ENCODE assay signal across 22 cellular contexts in genomic region chr18:35244671-35245070, GRCh38. TPM values are rescaled to one million over a fixed set of nuclear protein-coding genes. Genes with fewer than 3 reads are reported as not detected.
DNase-seq lines count a peak whose midpoint lies in the region; ATAC-seq lines count a peak whose summit lies in the region.
"Had no signal": no experiment of that assay in that cellular context is flagged by ENCODE, and none has a peak within 500 bp of the region (broad histone marks: within the 10 kb centered on the region; RNA-seq: fewer than 3 reads in every experiment).

No MANE protein-coding gene starts in this region.

- no peaks in the 10 kb centered on the region for H3K27me3 ChIP-seq in CD4-positive, CD25-positive, alpha-beta regulatory T cell (ENCODE audit: control insufficient read depth, insufficient read depth, low read length)
- H3K27me3 ChIP-seq: BLaER1 treated with 17β-estradiol and CSF1 and Interleukin-3, amounts not matched to agents 10 nM and 100 nM had no signal

- H3K27ac ChIP-seq in CD4-positive, CD25-positive, alpha-beta regulatory T cell (ENCODE audit: insufficient read depth, low read length, poor library complexity, severe bottlenecking) = no peak overlapping the region
- H3K27ac ChIP-seq: BLaER1 treated with 17β-estradiol and CSF1 and Interleukin-3, amounts not matched to agents 10 nM and 100 nM; SK-N-MC had no signal

- H3K4me3 ChIP-seq in CD4-positive, CD25-positive, alpha-beta regulatory T cell (ENCODE audit: low read depth, low read length) = no peak overlapping the region
- no peak overlapping the region for H3K4me3 ChIP-seq in Jurkat, Clone E6-1 (ENCODE audit: low read length)
- H3K4me3 ChIP-seq: SK-N-MC had no signal

- peak overlapping the region; percentile 14 for H3K27ac Mint-ChIP-seq in activated T-cell treated with anti-CD3 and anti-CD28 coated beads, Interleukin-2, amount 50 U/mL, for 72 hours
- peak overlapping the region in 2 of 3 donors; percentile 22 to 26 for H3K27ac Mint-ChIP-seq in CD4-positive, CD25-positive, alpha-beta regulatory T cell
- peak overlapping the region in 4 of 6 donors; percentile 11 to 85 (median 48) for H3K27ac Mint-ChIP-seq in naive B cell

- peaks cover 45 to 64% of the 10 kb centered on the region in 2 donors for H3K36me3 Mint-ChIP-seq in activated T-cell treated with anti-CD3 and anti-CD28 coated beads, Interleukin-2, amount 50 U/mL, for 72 hours (ENCODE audit: insufficient read depth in 2 of 2)
- peaks cover 59% of the 10 kb centered on the region for H3K36me3 Mint-ChIP-seq in CD4-positive, CD25-positive, alpha-beta regulatory T cell
- H3K36me3 Mint-ChIP-seq in naive B cell = peaks cover 43 to 57% of the 10 kb centered on the region in 2 donors

- no peaks in the 10 kb centered on the region for H3K27me3 Mint-ChIP-seq in activated T-cell treated with anti-CD3 and anti-CD28 coated beads, Interleukin-2, amount 50 U/mL, for 72 hours (ENCODE audit: low read depth)
- H3K27me3 Mint-ChIP-seq in CD4-positive, CD25-positive, alpha-beta regulatory T cell = no peaks in the 10 kb centered on the region
- H3K27me3 Mint-ChIP-seq in naive B cell = no peaks in the 10 kb centered on the region

- H3K4me1 ChIP-seq in CD4-positive, CD25-positive, alpha-beta regulatory T cell (ENCODE audit: control insufficient read depth, insufficient read depth, low read length, poor library complexity, severe bottlenecking) = peaks cover 13% of the 10 kb centered on the region

- ATAC-seq in activated T-cell treated with anti-CD3 and anti-CD28 coated beads, Interleukin-2, amount 50 U/mL, for 72 hours (replicated peaks in 1 of 2) = no peak
- no peak for ATAC-seq in CD4-positive, CD25-positive, alpha-beta regulatory T cell (ENCODE audit: low read depth in 2 of 2)
- ATAC-seq in naive B cell (ENCODE audit: low read depth in 2 of 2) = no peak
- no peak for ATAC-seq in HG02623 (IDR thresholded peaks at IDR 0.05; ENCODE audit: unreplicated experiment)

- peaks cover 22% of the 10 kb centered on the region for H3K4me1 Mint-ChIP-seq in activated T-cell treated with anti-CD3 and anti-CD28 coated beads, Interleukin-2, amount 50 U/mL, for 72 hours (ENCODE audit: low read depth)
- H3K4me1 Mint-ChIP-seq in CD4-positive, CD25-positive, alpha-beta regulatory T cell = peaks cover 0 to 35% (median 23%) of the 10 kb centered on the region in 4 donors
- peaks cover 39 to 61% (median 61%) of the 10 kb centered on the region in 3 donors for H3K4me1 Mint-ChIP-seq in naive B cell

- no peak for DNase-seq in activated T-cell treated with anti-CD3 and anti-CD28 coated beads, Interleukin-2, amount 50 U/mL, for 72 hours
- DNase-seq in activated T-cell treated with anti-CD3 and anti-CD28 coated beads for 4 hours (no peak), naive B cell (no peak), NCI-H1694 treated with DMSO at 0.1 percent for 48 hours (lab: John Stamatoyannopoulos, UW) (no peak)
- no peak for DNase-seq in CD4-positive, CD25-positive, alpha-beta regulatory T cell
- peak; percentile 34 for DNase-seq in Jurkat, Clone E6-1 (ENCODE audit: low read depth, low spot score)
- DNase-seq: CD8-positive, alpha-beta memory T cell; DMS 273 treated with DMSO at 0.1 percent for 48 hours; DMS79 treated with DMSO at 0.1 percent for 48 hours; GF-D8; HCEC 1CT; Karpas-422; NCI-H1105 treated with DMSO at 0.1 percent for 48 hours; NCI-H146; NCI-H2029; NCI-H446; NCI-H524 treated with DMSO at 0.1 percent for 48 hours; NCI-H774; SIG-M5 had no signal

- peak overlapping the region in 1 of 2 donors; percentile 32 for H3K4me3 Mint-ChIP-seq in activated T-cell treated with anti-CD3 and anti-CD28 coated beads, Interleukin-2, amount 50 U/mL, for 72 hours
- peak overlapping the region in 1 of 4 donors; percentile 13 for H3K4me3 Mint-ChIP-seq in CD4-positive, CD25-positive, alpha-beta regulatory T cell
- H3K4me3 Mint-ChIP-seq in naive B cell = peak overlapping the region in 2 of 8 donors; percentile 37 to 98

- H3K9me3 ChIP-seq in CD4-positive, CD25-positive, alpha-beta regulatory T cell (ENCODE audit: control insufficient read depth in 2 of 2, low read length in 2 of 2) = peaks cover 12 to 23% of the 10 kb centered on the region in 2 experiments

- peaks cover 11 to 28% of the 10 kb centered on the region in 2 donors for H3K9me3 Mint-ChIP-seq in activated T-cell treated with anti-CD3 and anti-CD28 coated beads, Interleukin-2, amount 50 U/mL, for 72 hours
- H3K9me3 Mint-ChIP-seq in CD4-positive, CD25-positive, alpha-beta regulatory T cell = peaks cover 0 to 23% (median 8%) of the 10 kb centered on the region in 7 donors
- H3K9me3 Mint-ChIP-seq in naive B cell = peaks cover 25 to 44% (median 39%) of the 10 kb centered on the region in 7 donors

- H3K36me3 ChIP-seq in CD4-positive, CD25-positive, alpha-beta regulatory T cell (ENCODE audit: control insufficient read depth, insufficient read depth, low read length) = peaks cover 53% of the 10 kb centered on the region

RNA-seq across cellular contexts. Expression of gene ZNF397, which starts 3.8 kb away (rescaled TPM):
- 10 to 100 TPM; 18.6 to 22.4 TPM for total RNA-seq in activated T-cell treated with anti-CD3 and anti-CD28 coated beads, Interleukin-2, amount 50 U/mL, for 72 hours
- total RNA-seq in CD4-positive, CD25-positive, alpha-beta regulatory T cell = 12.9 TPM
- polyA plus RNA-seq in CD4-positive, CD25-positive, alpha-beta regulatory T cell = 1 to 10 TPM; 6.2 to 7.4 (median 6.8) TPM
- 24.9 TPM for polyA plus RNA-seq in Jurkat, Clone E6-1 (2012; ENCODE audit: insufficient read depth, insufficient read length)
- polyA plus RNA-seq in naive B cell (ENCODE audit: low read depth in 6 of 6) = 10 to 100 TPM in 3 of 6 donors, 1 to 10 TPM in 3; 7.7 to 18.1 (median 10.9) TPM

RNA-seq across cellular contexts. Expression of gene ZSCAN30, which starts 45.4 kb away (rescaled TPM):
- total RNA-seq in activated T-cell treated with anti-CD3 and anti-CD28 coated beads, Interleukin-2, amount 50 U/mL, for 72 hours = 10 to 100 TPM; 47.2 to 49.6 TPM
- 11.5 TPM for total RNA-seq in CD4-positive, CD25-positive, alpha-beta regulatory T cell
- polyA plus RNA-seq in CD4-positive, CD25-positive, alpha-beta regulatory T cell = 1 to 10 TPM; 2.0 to 5.2 (median 3.9) TPM
- polyA plus RNA-seq in Jurkat, Clone E6-1 (2012; ENCODE audit: insufficient read depth, insufficient read length) = 8.1 TPM
- polyA plus RNA-seq in naive B cell (ENCODE audit: low read depth in 6 of 6) = 10 to 100 TPM in 1 of 6 donors, 1 to 10 TPM in 5; 4.5 to 11.3 (median 8.9) TPM
